28 cellular contexts compared by ENCODE assay signal in genomic region chr10:89160339-89160738, GRCh38. TPM values are rescaled to one million over a fixed set of nuclear protein-coding genes. Genes with fewer than 3 reads are reported as not detected.
"Had no signal": no experiment of that assay in that cellular context is flagged by ENCODE, and none has a peak within 500 bp of the region (broad histone marks: within the 10 kb centered on the region; RNA-seq: fewer than 3 reads in every experiment).

No MANE protein-coding gene starts in this region.

- H3K9ac ChIP-seq: neural progenitor cell had no signal

- ATAC-seq: natural killer cell; right cardiac atrium; sciatic nerve; stimulated activated naive B cell treated with anti-CD40 and anti-IgM and Interleukin-4, amounts not matched to agents 10 μg/mL and 1 μg/mL and 100 μg/mL, for 72 hours; stimulated activated naive CD8-positive, alpha-beta T cell treated with anti-CD3 and anti-CD28 coated beads, Interleukin-15, Interleukin-2, amounts not matched to agents 100 U/mL and 50 U/mL, for 24 hours; upper lobe of right lung had no signal

- H3K4me3 ChIP-seq: left ventricle myocardium inferior, lung, neural progenitor cell, ovary, prostate gland, skin epidermis, stomach, suprapubic skin, thoracic aorta, tibial artery, upper lobe of right lung had no signal

- H3K4me1 ChIP-seq: left ventricle myocardium inferior, neural progenitor cell, prostate gland, tibial artery had no signal

- H2AFZ ChIP-seq: neural progenitor cell had no signal

- H3K4me2 ChIP-seq: neural progenitor cell had no signal

- H3K27me3 ChIP-seq: neural progenitor cell, ovary, stomach, suprapubic skin, tibial artery, upper lobe of right lung had no signal

- H3K9me3 ChIP-seq: left ventricle myocardium inferior, neutrophil, ovary, prostate gland, stomach, suprapubic skin, thoracic aorta, tibial artery, upper lobe of right lung had no signal

- H3K27ac ChIP-seq: left ventricle myocardium inferior, neural progenitor cell, neutrophil, ovary, prostate gland, stomach, suprapubic skin, thoracic aorta, tibial artery, upper lobe of right lung had no signal

- DNase-seq: islet precursor cell; left ventricle myocardium inferior; mesendoderm; naive B cell; natural killer cell; nephron progenitor cell; occipital lobe; ovary; retina; right cardiac atrium; stimulated activated CD4-positive, alpha-beta T cell treated with anti-CD3 and anti-CD28 coated beads, Interleukin-12 subunit alpha, Interleukin-12 subunit beta, amount 100 ng/mL, for 4 hours; stimulated activated CD4-positive, alpha-beta T cell treated with anti-CD3 and anti-CD28 coated beads, Interleukin-15, amount 100 ng/mL, for 24 hours; stimulated activated CD4-positive, alpha-beta T cell treated with anti-CD3 and anti-CD28 coated beads, Interleukin-2, amount 100 ng/mL, for 24 hours; stimulated activated CD4-positive, alpha-beta T cell treated with anti-CD3 and anti-CD28 coated beads, Interleukin-4, amount 100 ng/mL, for 1 hour; stimulated activated naive B cell treated with anti-CD40 and anti-IgM and Interleukin-4, amounts not matched to agents 10 μg/mL and 1 μg/mL and 100 μg/mL, for 72 hours; stimulated activated naive CD8-positive, alpha-beta T cell treated with anti-CD3 and anti-CD28 coated beads, Interleukin-15, Interleukin-2, amounts not matched to agents 100 U/mL and 50 U/mL, for 24 hours; stomach; tibial artery; upper lobe of right lung had no signal

- H3K36me3 ChIP-seq: left ventricle myocardium inferior, neural progenitor cell, neutrophil, ovary, prostate gland, stomach, suprapubic skin, thoracic aorta, tibial artery, upper lobe of right lung had no signal

RNA-seq across cellular contexts. Expression of gene CH25H, which starts 46.8 kb away (rescaled TPM):
- total RNA-seq: mesothelial cell of epicardium had no signal
